ENCODE assay signal across 8 cellular contexts in the genomic region with DNA sequence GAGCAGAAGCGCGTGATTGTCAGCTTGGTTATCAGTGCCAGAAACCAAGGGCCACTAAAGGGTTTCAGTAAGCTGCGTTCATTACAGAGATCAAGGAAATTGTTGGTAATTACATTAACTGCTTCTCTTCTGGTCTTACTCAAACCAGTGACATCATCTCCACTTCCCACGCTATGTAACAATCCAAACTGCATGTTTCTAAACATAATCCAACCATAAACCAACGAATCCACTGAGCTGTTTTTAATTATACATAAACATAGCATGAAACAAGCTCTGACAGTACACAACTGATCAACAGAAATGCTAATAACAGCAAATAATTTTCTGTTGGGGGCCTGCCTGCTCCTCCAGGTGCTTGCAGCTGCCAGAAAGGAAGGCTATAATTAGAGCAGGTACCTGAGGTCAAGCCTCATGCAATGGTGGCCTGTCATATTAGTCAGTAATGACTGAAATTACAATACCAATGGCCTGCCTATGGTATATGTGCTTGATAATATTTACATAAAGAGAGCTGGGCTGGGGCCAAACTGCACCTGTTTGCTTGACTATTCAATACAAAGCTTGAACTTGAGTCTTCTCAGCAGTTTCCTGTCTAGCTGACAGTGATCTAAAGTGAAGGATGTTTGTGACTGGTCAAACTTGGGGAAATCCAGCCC. TPM values are rescaled to one million over a fixed set of nuclear protein-coding genes. Genes with fewer than 3 reads are reported as not detected.
A peak's percentile ranks its signal among the peaks of the same experiment; 100 is the strongest.
DNase-seq lines count a peak whose midpoint lies in the region; ATAC-seq and TF ChIP-seq lines count a peak whose summit lies in the region.

No MANE protein-coding gene starts in this region.

- peaks cover 43% of the 10 kb centered on the region for H3K4me1 Mint-ChIP-seq in mesothelial cell of epicardium

- no peaks in the 10 kb centered on the region for H3K27me3 Mint-ChIP-seq in mesothelial cell of epicardium (ENCODE audit: low read depth)

- 33% methylated on average over 5 of the region's 5 CpGs for WGBS in urinary bladder

- H3K36me3 ChIP-seq in urinary bladder (ENCODE audit: insufficient read depth): no peaks in the 10 kb centered on the region

- H3K36me3 Mint-ChIP-seq in mesothelial cell of epicardium: peaks cover 4% of the 10 kb centered on the region

- H3K4me1 ChIP-seq in urinary bladder (ENCODE audit: insufficient read depth): peaks cover 3% of the 10 kb centered on the region

- H3K27ac Mint-ChIP-seq in mesothelial cell of epicardium: peak overlapping the region; percentile 94

- peak overlapping the region; percentile 88 for H3K27ac ChIP-seq in cingulate gyrus (ENCODE audit: low read depth, low read length)
- H3K27ac ChIP-seq in urinary bladder (ENCODE audit: low read depth): peak overlapping the region; percentile 86

- no peaks in the 10 kb centered on the region for H3K9me3 Mint-ChIP-seq in mesothelial cell of epicardium

- DNase-seq in activated CD4-positive, CD25-positive, alpha-beta regulatory T cell treated with anti-CD3 and anti-CD28 coated beads, Interleukin-2, amount 50 U/mL, for 72 hours: no peak
- DNase-seq in LNCaP clone FGC (ENCODE audit: low read depth): peak; percentile 81
- peak; percentile 87 for DNase-seq in SK-N-DZ (ENCODE audit: low spot score)
- no peak for DNase-seq in mesothelial cell of epicardium (ENCODE audit: low spot score in 2 of 2, unreplicated experiment in 2 of 2)

- TF ChIP-seq CTCF in LNCaP clone FGC (IDR thresholded peaks at IDR 0.05; ENCODE audit: control insufficient read depth, extremely low read depth, insufficient read depth): no peak
- no peak for TF ChIP-seq CTCF in mesothelial cell of epicardium (IDR thresholded peaks at IDR 0.05; ENCODE audit: unreplicated experiment)

- H3K4me3 ChIP-seq in LNCaP clone FGC (ENCODE audit: low read depth, low read length) (peak overlapping the region; percentile 41), urinary bladder (ENCODE audit: low read depth, low read length) (peak overlapping the region; percentile 49)

- ATAC-seq in activated CD4-positive, CD25-positive, alpha-beta regulatory T cell treated with anti-CD3 and anti-CD28 coated beads, Interleukin-2, amount 50 U/mL, for 24 hours: peak; percentile 83 to 85
- peak; percentile 88 for ATAC-seq in GM21825 (IDR thresholded peaks at IDR 0.05; ENCODE audit: unreplicated experiment)

- H3K4me3 Mint-ChIP-seq in mesothelial cell of epicardium: peak overlapping the region; percentile 42

RNA-seq across cellular contexts. Expression of a gene that starts 40.1 kb away (rescaled TPM):
- 17.4 and 21.9 TPM in 2 replicates for polyA plus RNA-seq in SK-N-DZ (2014; cell fraction: cytosol; rRNA removed)
- polyA plus RNA-seq in SK-N-DZ (2014; cell fraction: nucleus; rRNA removed): 9.5 and 12.0 TPM in 2 replicates
- total RNA-seq in mesothelial cell of epicardium: 55.6 to 61.0 TPM (median 59.4 TPM) in 3 replicates
- 38.1 TPM for total RNA-seq in urinary bladder
- 76.0 TPM for polyA plus RNA-seq in urinary bladder

Comparison
In these comparisons a context has a peak if more than half of its experiments do, and no peak if none do; other contexts are left out.
1. DNase-seq: peak in LNCaP clone FGC (single experiment) and SK-N-DZ (single experiment); none in activated CD4-positive, CD25-positive, alpha-beta regulatory T cell treated with anti-CD3 and anti-CD28 coated beads, Interleukin-2, amount 50 U/mL, for 72 hours (single experiment) and mesothelial cell of epicardium (0 of 2).